Comparison of ENCODE assay signal across 25 cellular contexts in the genomic region with DNA sequence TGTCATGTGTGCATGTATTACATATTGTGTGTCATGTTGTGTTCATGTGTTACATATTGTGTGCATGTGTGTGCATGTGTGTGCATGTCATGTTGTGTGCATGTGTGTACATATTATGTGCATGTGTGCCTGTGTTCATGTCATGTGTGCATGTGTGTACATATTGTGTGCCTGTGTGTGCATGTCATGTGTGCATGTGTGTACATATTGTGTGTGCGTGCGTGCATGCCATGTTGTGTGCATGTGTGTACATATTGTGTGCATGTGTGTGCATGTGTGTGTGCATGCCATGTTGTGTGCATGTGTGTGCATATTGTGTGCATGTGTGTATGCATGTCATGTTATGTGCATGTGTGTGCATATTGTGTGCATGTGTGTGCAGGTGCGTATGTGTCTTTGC.
"Had no signal": no experiment of that assay in that cellular context is flagged by ENCODE, and none has a peak within 500 bp of the region (broad histone marks: within the 10 kb centered on the region; RNA-seq: fewer than 3 reads in every experiment).

No MANE protein-coding gene starts in this region.

- H3K4me1 ChIP-seq: adrenal gland, breast epithelium, Peyer's patch had no signal

- H3K36me3 ChIP-seq: adrenal gland, breast epithelium, Peyer's patch, SJCRH30 had no signal

- H3K27ac ChIP-seq: adrenal gland, breast epithelium, Peyer's patch, RWPE1, SJCRH30 had no signal

- ATAC-seq: activated T-cell treated with anti-CD3 and anti-CD28 coated beads, Interleukin-2, amount 50 U/mL, for 72 hours had no signal

- H3K4me2 ChIP-seq: SK-N-SH had no signal

- H3K4me3 ChIP-seq: adrenal gland, breast epithelium, Peyer's patch, SJCRH30 had no signal

- DNase-seq: activated CD4-positive, alpha-beta T cell treated with anti-CD3 and anti-CD28 coated beads for 48 hours; activated CD4-positive, alpha-beta T cell treated with anti-CD3 and anti-CD28 coated beads, Interleukin-2, amount 50 U/mL, for 4 hours; activated CD4-positive, CD25-positive, alpha-beta regulatory T cell treated with anti-CD3 and anti-CD28 coated beads, Interleukin-2, amount 50 U/mL, for 72 hours; activated gamma-delta T cell treated with Interleukin-2 at 50 U/mL for 16 hours; activated naive CD4-positive, alpha-beta T cell treated with anti-CD3 and anti-CD28 coated beads, Interleukin-2, amount 50 U/mL, for 16 hours; activated naive CD8-positive, alpha-beta T cell treated with anti-CD3 and anti-CD28 coated beads, Interleukin-2, amount 10 ng/mL, durations not matched to agents 7 days and 5 days; activated T-cell treated with anti-CD3 and anti-CD28 coated beads, Interleukin-2, amount 50 U/mL, for 72 hours; aorta; central memory CD4-positive, alpha-beta T cell; Kasumi-1; NCI-H1105 treated with DMSO at 0.1 percent for 48 hours; NCI-H1436 treated with DMSO at 0.1 percent for 48 hours; NCI-H187; NCI-H2081; NCI-H446; NCI-H524; Peyer's patch; Right ventricle myocardium superior; SJCRH30; SK-N-SH; T-helper 1 cell had no signal

- H3K9ac ChIP-seq: SK-N-SH had no signal

- H3K9me3 ChIP-seq: adrenal gland, breast epithelium, SK-N-SH had no signal

- H3K36me3 Mint-ChIP-seq: activated naive CD8-positive, alpha-beta T cell treated with anti-CD3 and anti-CD28 coated beads, Interleukin-2, amount 10 ng/mL, durations not matched to agents 7 days and 5 days had no signal

- H3K4me1 Mint-ChIP-seq: activated naive CD8-positive, alpha-beta T cell treated with anti-CD3 and anti-CD28 coated beads, Interleukin-2, amount 10 ng/mL, durations not matched to agents 7 days and 5 days had no signal

- H3K27ac Mint-ChIP-seq: activated naive CD8-positive, alpha-beta T cell treated with anti-CD3 and anti-CD28 coated beads, Interleukin-2, amount 10 ng/mL, durations not matched to agents 7 days and 5 days; activated T-cell treated with anti-CD3 and anti-CD28 coated beads, Interleukin-2, amount 50 U/mL, for 72 hours; activated T-helper 2 cell treated with anti-CD3 and anti-CD28 coated beads, Interferon-gamma antibody, Interleukin-2, Interleukin-4, amounts not matched to agents 10 μg/mL and 5 μg/mL and 100 μg/mL, durations not matched to agents 14 hours and 24 hours and 36 hours had no signal

- H3K4me3 Mint-ChIP-seq: activated naive CD8-positive, alpha-beta T cell treated with anti-CD3 and anti-CD28 coated beads, Interleukin-2, amount 10 ng/mL, durations not matched to agents 7 days and 5 days; activated T-cell treated with anti-CD3 and anti-CD28 coated beads, Interleukin-2, amount 50 U/mL, for 72 hours had no signal

- H3K27me3 Mint-ChIP-seq: activated naive CD8-positive, alpha-beta T cell treated with anti-CD3 and anti-CD28 coated beads, Interleukin-2, amount 10 ng/mL, durations not matched to agents 7 days and 5 days had no signal

- H3K27me3 ChIP-seq: adrenal gland, breast epithelium, Peyer's patch, SJCRH30 had no signal
